Comparison of ENCODE assay signal across 17 cellular contexts in the genomic region with DNA sequence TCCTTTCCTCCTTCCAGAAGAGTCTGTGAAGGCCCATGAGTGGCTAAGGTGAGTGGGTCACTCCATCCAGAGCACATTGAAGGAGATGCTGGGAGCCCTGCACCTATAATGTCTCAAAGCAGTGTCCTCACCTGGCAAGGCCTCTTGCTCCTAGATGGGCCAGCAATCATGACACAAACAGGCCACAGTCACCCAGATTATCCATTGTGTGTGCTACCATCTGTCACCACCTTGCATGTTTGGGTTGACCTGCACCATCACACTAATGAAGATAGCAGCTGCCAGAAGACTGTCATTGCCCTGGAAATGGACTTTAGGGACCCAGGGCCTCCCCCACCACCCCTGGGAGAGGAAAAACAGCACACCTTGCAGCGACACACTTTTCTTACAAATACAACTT.
"Had no signal": no experiment of that assay in that cellular context is flagged by ENCODE, and none has a peak within 500 bp of the region (broad histone marks: within the 10 kb centered on the region; RNA-seq: fewer than 3 reads in every experiment).

No MANE protein-coding gene starts in this region.

- DNase-seq: KBM-7, MV-4-11, NCI-H1048, NCI-H1105, NCI-H1417, NCI-H1436 treated with DMSO at 0.1 percent for 48 hours, NCI-H1694, NCI-H187 treated with DMSO at 0.1 percent for 48 hours, NCI-H2029 treated with DMSO at 0.1 percent for 48 hours, NCI-H2171 treated with DMSO at 0.1 percent for 48 hours, NCI-H345, NCI-H446 treated with DMSO at 0.1 percent for 48 hours, NCI-H510A treated with DMSO at 0.1 percent for 48 hours, Right ventricle myocardium superior, RPMI8226, SIG-M5 had no signal

- FAIRE-seq: RCC 7860 had no signal
